In the genomic region with DNA sequence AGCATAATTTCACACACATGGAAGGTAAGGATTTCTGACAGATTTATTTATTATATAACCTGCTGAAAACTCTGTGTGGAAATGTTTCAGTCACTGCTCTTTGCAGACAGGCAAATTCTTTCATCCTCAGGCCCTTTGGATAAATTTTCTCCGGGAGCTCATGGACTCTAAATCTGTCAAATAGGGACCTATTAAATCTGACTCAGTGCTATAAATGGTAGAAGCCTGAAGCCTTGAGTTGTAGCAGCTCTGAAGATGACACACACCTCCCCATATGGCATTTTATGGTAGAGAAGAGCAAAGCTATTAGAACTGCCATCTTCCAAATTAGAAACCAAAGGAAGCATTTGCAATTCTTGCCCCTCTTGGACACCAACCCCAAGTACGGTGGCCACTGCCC, we compare ENCODE assay signal across 28 cellular contexts.
"Had no signal": no experiment of that assay in that cellular context is flagged by ENCODE, and none has a peak within 500 bp of the region (broad histone marks: within the 10 kb centered on the region; RNA-seq: fewer than 3 reads in every experiment).

No MANE protein-coding gene starts in this region.

- H3K4me1 Mint-ChIP-seq: immature natural killer cell; naive thymus-derived CD4-positive, alpha-beta T cell; nephron; neural progenitor cell; stimulated activated memory B cell treated with anti-CD40 and anti-IgM and Interleukin-4, amounts not matched to agents 10 μg/mL and 1 μg/mL and 100 μg/mL, for 72 hours had no signal

- H3K27ac Mint-ChIP-seq: effector memory CD8-positive, alpha-beta T cell; immature natural killer cell; naive thymus-derived CD4-positive, alpha-beta T cell; nephron; neural progenitor cell; progenitor cell of endocrine pancreas; stimulated activated memory B cell treated with anti-CD40 and anti-IgM and Interleukin-4, amounts not matched to agents 10 μg/mL and 1 μg/mL and 100 μg/mL, for 72 hours had no signal

- H3K4me2 ChIP-seq: neural progenitor cell had no signal

- H3K27me3 ChIP-seq: esophagus squamous epithelium, neural progenitor cell, right lobe of liver, spleen, transverse colon, upper lobe of right lung, uterus had no signal

- H3K9me3 ChIP-seq: right lobe of liver, thoracic aorta, transverse colon, upper lobe of right lung, uterus had no signal

- H3K27ac ChIP-seq: coronary artery, esophagus squamous epithelium, neural progenitor cell, parathyroid adenoma, right lobe of liver, skin epidermis, spleen, thoracic aorta, transverse colon, upper lobe of right lung, uterus had no signal

- DNase-seq: dermis blood vessel endothelial cell; effector memory CD8-positive, alpha-beta T cell; erythroblast; esophagus squamous epithelium; hypothalamus; immature natural killer cell; islet precursor cell; kidney glomerular epithelial cell; mesendoderm; midbrain; naive thymus-derived CD4-positive, alpha-beta T cell; right lobe of liver; spleen; stimulated activated CD4-positive, alpha-beta T cell treated with anti-CD3 and anti-CD28 coated beads, Interleukin-4, amount 100 ng/mL, for 4 hours; stimulated activated naive CD8-positive, alpha-beta T cell treated with anti-CD3 and anti-CD28 coated beads, Interleukin-15, Interleukin-2, amounts not matched to agents 100 U/mL and 50 U/mL, for 24 hours; substantia nigra; transverse colon; upper lobe of right lung; uterus had no signal

- H3K27me3 Mint-ChIP-seq: effector memory CD8-positive, alpha-beta T cell; naive thymus-derived CD4-positive, alpha-beta T cell; progenitor cell of endocrine pancreas; stimulated activated memory B cell treated with anti-CD40 and anti-IgM and Interleukin-4, amounts not matched to agents 10 μg/mL and 1 μg/mL and 100 μg/mL, for 72 hours had no signal

- H3K9ac ChIP-seq: neural progenitor cell, parathyroid adenoma had no signal

- H3K4me1 ChIP-seq: esophagus squamous epithelium, neural progenitor cell, parathyroid adenoma, right lobe of liver, spleen, transverse colon, upper lobe of right lung, uterus had no signal

- ATAC-seq: effector memory CD8-positive, alpha-beta T cell; left lobe of liver; naive thymus-derived CD4-positive, alpha-beta T cell; right lobe of liver; stimulated activated memory B cell treated with anti-CD40 and anti-IgM and Interleukin-4, amounts not matched to agents 10 μg/mL and 1 μg/mL and 100 μg/mL, for 72 hours; stimulated activated naive CD8-positive, alpha-beta T cell treated with anti-CD3 and anti-CD28 coated beads, Interleukin-15, Interleukin-2, amounts not matched to agents 100 U/mL and 50 U/mL, for 24 hours; upper lobe of right lung had no signal

- H3K36me3 Mint-ChIP-seq: naive thymus-derived CD4-positive, alpha-beta T cell; neural progenitor cell; stimulated activated memory B cell treated with anti-CD40 and anti-IgM and Interleukin-4, amounts not matched to agents 10 μg/mL and 1 μg/mL and 100 μg/mL, for 72 hours had no signal

- H2AFZ ChIP-seq: neural progenitor cell, parathyroid adenoma had no signal

- H3K4me3 ChIP-seq: coronary artery, esophagus squamous epithelium, neural progenitor cell, right lobe of liver, skin epidermis, spleen, thoracic aorta, transverse colon, upper lobe of right lung, uterus had no signal

- H3K4me3 Mint-ChIP-seq: effector memory CD8-positive, alpha-beta T cell; immature natural killer cell; naive thymus-derived CD4-positive, alpha-beta T cell; nephron; neural progenitor cell; stimulated activated memory B cell treated with anti-CD40 and anti-IgM and Interleukin-4, amounts not matched to agents 10 μg/mL and 1 μg/mL and 100 μg/mL, for 72 hours had no signal

- H3K36me3 ChIP-seq: esophagus squamous epithelium, neural progenitor cell, right lobe of liver, spleen, thoracic aorta, transverse colon, upper lobe of right lung, uterus had no signal

- H3K79me2 ChIP-seq: parathyroid adenoma had no signal
